20 cellular contexts compared by ENCODE assay signal in the genomic region with DNA sequence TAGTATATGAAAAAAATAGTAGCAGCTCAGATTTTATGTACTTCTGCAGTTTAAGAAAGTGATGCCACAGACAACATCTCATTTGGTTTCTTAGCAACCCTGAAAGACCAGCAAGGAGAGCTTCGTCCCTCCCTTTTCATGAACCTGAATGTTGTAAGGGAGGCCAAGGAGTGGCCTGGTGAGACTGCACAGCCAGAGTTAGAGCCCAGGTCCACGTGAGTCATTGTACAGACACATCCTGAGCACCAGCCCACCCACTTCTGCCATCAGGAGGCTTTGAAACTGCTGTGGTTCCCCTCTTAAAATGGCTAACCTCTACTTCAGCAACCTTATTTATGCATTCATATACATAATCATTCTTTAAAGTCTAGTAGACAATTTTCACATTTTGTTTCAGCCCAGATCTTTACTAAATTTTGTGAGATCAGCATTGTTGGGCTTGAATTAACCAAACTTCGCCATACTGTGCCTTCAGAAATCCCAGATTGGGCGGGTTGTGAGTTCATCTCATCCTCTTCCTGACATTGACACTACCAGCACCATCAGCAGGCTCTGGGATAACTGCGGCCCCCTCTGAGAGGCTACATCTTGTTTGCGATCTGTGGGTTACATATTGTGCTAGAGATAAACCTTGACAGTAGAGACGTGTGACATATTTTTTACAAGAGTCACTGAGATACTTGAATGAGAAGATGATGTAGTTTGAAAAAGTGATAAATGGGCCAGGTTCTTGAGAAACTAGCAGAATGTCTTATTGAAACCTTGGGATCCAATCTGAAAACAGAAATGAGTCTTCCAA.
A peak's percentile ranks its signal among the peaks of the same experiment; 100 is the strongest.
DNase-seq lines count a peak whose midpoint lies in the region; ATAC-seq lines count a peak whose summit lies in the region.
"Had no signal": no experiment of that assay in that cellular context is flagged by ENCODE, and none has a peak within 500 bp of the region (broad histone marks: within the 10 kb centered on the region; RNA-seq: fewer than 3 reads in every experiment).

No MANE protein-coding gene starts in this region.

- ATAC-seq in HG02759 (IDR thresholded peaks at IDR 0.05; ENCODE audit: unreplicated experiment) (no peak), GM19455 (IDR thresholded peaks at IDR 0.05; ENCODE audit: unreplicated experiment) (no peak)
- ATAC-seq: Panc1, upper lobe of right lung had no signal

- no peak overlapping the region for H4K5ac ChIP-seq in mesendoderm (ENCODE audit: low read length)

- no peak overlapping the region for H3K56ac ChIP-seq in mesendoderm (ENCODE audit: low read length)

- H3K79me1 ChIP-seq in mesendoderm (ENCODE audit: low read length) = no peaks in the 10 kb centered on the region

- no peak overlapping the region for H3K27ac ChIP-seq in mesendoderm (ENCODE audit: low read depth, low read length)
- H3K27ac ChIP-seq: BLaER1 treated with 17β-estradiol and CSF1 and Interleukin-3, amounts not matched to agents 10 nM and 100 nM; right atrium auricular region; SJCRH30; upper lobe of right lung; WERI-Rb-1 had no signal

- no peak overlapping the region for H3K9ac ChIP-seq in mesendoderm (ENCODE audit: low read length)
- H3K9ac ChIP-seq: BLaER1 treated with 17β-estradiol and CSF1 and Interleukin-3, amounts not matched to agents 10 nM and 100 nM had no signal

- H3K4me2 ChIP-seq in mesendoderm (ENCODE audit: low read length) = no peak overlapping the region
- H3K4me2 ChIP-seq: BLaER1 treated with 17β-estradiol and CSF1 and Interleukin-3, amounts not matched to agents 10 nM and 100 nM had no signal

- no peak overlapping the region for H2AK5ac ChIP-seq in mesendoderm (ENCODE audit: low read length)

- H3K4ac ChIP-seq in mesendoderm (ENCODE audit: low read depth, low read length) = no peak overlapping the region

- H3K23ac ChIP-seq in mesendoderm (ENCODE audit: low read length) = no peak overlapping the region

- H3K27me3 ChIP-seq in mesendoderm (ENCODE audit: insufficient read depth, low read length, poor library complexity) = no peaks in the 10 kb centered on the region
- H3K27me3 ChIP-seq: BLaER1 treated with 17β-estradiol and CSF1 and Interleukin-3, amounts not matched to agents 10 nM and 100 nM; right atrium auricular region; SJCRH30; upper lobe of right lung had no signal

- H3K36me3 ChIP-seq in mesendoderm (ENCODE audit: control insufficient read depth, insufficient read depth, low read length) = no peaks in the 10 kb centered on the region
- H3K36me3 ChIP-seq: SJCRH30, upper lobe of right lung, WERI-Rb-1 had no signal

- no peak overlapping the region for H3K18ac ChIP-seq in mesendoderm (ENCODE audit: low read length)

- H3K4me1 ChIP-seq in mesendoderm (ENCODE audit: control insufficient read depth, low read depth, low read length) = peaks cover 6% of the 10 kb centered on the region
- H3K4me1 ChIP-seq: BLaER1 treated with 17β-estradiol and CSF1 and Interleukin-3, amounts not matched to agents 10 nM and 100 nM; SJCRH30; upper lobe of right lung had no signal

- H3K4me3 ChIP-seq in mesendoderm (ENCODE audit: low read length) = no peak overlapping the region
- H3K4me3 ChIP-seq: BLaER1 treated with 17β-estradiol and CSF1 and Interleukin-3, amounts not matched to agents 10 nM and 100 nM; right atrium auricular region; SJCRH30; upper lobe of right lung had no signal

- no peaks in the 10 kb centered on the region for H3K79me2 ChIP-seq in mesendoderm (ENCODE audit: control insufficient read depth, insufficient read depth, low read length)

- H2BK120ac ChIP-seq in mesendoderm (ENCODE audit: low read depth, low read length) = no peak overlapping the region

- no CpG with 5 or more reads among the region's 7 CpGs for WGBS in mesendoderm (ENCODE audit: extremely low coverage, insufficient coverage, low lambda C conversion rate)

- H2BK5ac ChIP-seq in mesendoderm (ENCODE audit: low read length) = no peak overlapping the region

- H4K8ac ChIP-seq in mesendoderm (ENCODE audit: low read depth, low read length) = no peak overlapping the region

- H2BK15ac ChIP-seq in mesendoderm (replicated peaks; ENCODE audit: low read depth) = no peak overlapping the region

- DNase-seq in activated CD4-positive, alpha-beta T cell treated with anti-CD3 and anti-CD28 coated beads for 48 hours = peak; percentile 73
- no peak for DNase-seq in activated CD4-positive, alpha-beta T cell treated with anti-CD3 and anti-CD28 coated beads for 4 hours
- DNase-seq in EL = peak; percentile 30
- peak; percentile 27 for DNase-seq in amniotic epithelial cell (ENCODE audit: low read depth)
- peak; percentile 74 for DNase-seq in mesendoderm
- DNase-seq in NCI-H1417 treated with DMSO at 0.1 percent for 48 hours (lab: John Stamatoyannopoulos, UW) = no peak
- DNase-seq: activated naive CD4-positive, alpha-beta T cell treated with Interleukin-2 at 50 U/mL for 16 hours; cortex of kidney; H9; naive B cell; NCI-H187; NCI-H748 treated with DMSO at 0.1 percent for 48 hours; SJCRH30; upper lobe of right lung; WERI-Rb-1 had no signal

Comparison
In these comparisons a context has a peak if more than half of its experiments do, and no peak if none do; other contexts are left out.
1. DNase-seq: peak in activated CD4-positive, alpha-beta T cell treated with anti-CD3 and anti-CD28 coated beads for 48 hours (single experiment), EL (single experiment), amniotic epithelial cell (single experiment) and mesendoderm (single experiment); none in activated CD4-positive, alpha-beta T cell treated with anti-CD3 and anti-CD28 coated beads for 4 hours (0 of 2) and NCI-H1417 treated with DMSO at 0.1 percent for 48 hours (single experiment).